In the genomic region with DNA sequence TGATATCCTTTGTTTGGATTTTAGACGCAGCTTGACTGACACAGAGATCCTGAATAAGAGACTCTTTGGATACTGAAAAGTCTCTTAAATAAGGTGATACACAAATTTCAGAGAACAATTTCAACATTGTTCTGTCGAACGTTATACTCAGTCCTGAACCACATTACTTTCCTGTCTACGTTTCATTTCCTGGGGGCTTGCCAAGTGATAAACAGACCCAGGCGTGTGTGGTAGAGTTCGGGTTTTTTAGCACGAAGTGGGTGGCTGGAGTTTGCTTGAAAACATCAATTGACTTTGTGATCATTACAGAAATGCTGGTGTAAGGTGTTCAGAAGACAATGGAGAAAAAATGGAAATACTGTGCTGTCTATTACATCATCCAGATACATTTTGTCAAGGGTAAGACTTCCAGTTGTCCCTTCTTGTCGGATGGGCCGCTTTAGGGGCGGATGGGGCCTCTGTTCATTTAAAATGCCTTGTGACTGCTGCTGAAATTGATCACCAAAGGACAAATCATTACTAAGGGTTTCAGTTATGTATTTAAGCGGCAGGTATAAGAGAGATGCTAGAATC, we compare ENCODE assay signal across 9 cellular contexts. TPM values are rescaled to one million over a fixed set of nuclear protein-coding genes. Genes with fewer than 3 reads are reported as not detected.
DNase-seq lines count a peak whose midpoint lies in the region; ATAC-seq, FAIRE-seq and TF ChIP-seq lines count a peak whose summit lies in the region.
"Had no signal": no experiment of that assay in that cellular context is flagged by ENCODE, and none has a peak within 500 bp of the region (broad histone marks: within the 10 kb centered on the region; RNA-seq: fewer than 3 reads in every experiment).

A gene with protein sequence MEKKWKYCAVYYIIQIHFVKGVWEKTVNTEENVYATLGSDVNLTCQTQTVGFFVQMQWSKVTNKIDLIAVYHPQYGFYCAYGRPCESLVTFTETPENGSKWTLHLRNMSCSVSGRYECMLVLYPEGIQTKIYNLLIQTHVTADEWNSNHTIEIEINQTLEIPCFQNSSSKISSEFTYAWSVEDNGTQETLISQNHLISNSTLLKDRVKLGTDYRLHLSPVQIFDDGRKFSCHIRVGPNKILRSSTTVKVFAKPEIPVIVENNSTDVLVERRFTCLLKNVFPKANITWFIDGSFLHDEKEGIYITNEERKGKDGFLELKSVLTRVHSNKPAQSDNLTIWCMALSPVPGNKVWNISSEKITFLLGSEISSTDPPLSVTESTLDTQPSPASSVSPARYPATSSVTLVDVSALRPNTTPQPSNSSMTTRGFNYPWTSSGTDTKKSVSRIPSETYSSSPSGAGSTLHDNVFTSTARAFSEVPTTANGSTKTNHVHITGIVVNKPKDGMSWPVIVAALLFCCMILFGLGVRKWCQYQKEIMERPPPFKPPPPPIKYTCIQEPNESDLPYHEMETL (plus strand): TSS at position 287 of the 573 bp plus-strand sequence. CDS start 52 bp downstream, at position 339.

- H3K36me3 Mint-ChIP-seq in IgD-negative memory B cell: peaks cover 3% of the 10 kb centered on the region
- peaks cover 11 to 15% of the 10 kb centered on the region in 2 donors for H3K36me3 Mint-ChIP-seq in activated T-cell treated with anti-CD3 and anti-CD28 coated beads, Interleukin-2, amount 50 U/mL, for 72 hours (ENCODE audit: insufficient read depth in 2 of 2)
- H3K36me3 Mint-ChIP-seq in neural progenitor cell: no peaks in the 10 kb centered on the region

- H2BK120ac ChIP-seq in mesendoderm (ENCODE audit: low read depth, low read length): no peak within 1 kb of the TSS

- no CpG with 5 or more reads among the region's 11 CpGs for WGBS in mesendoderm (ENCODE audit: extremely low coverage, insufficient coverage, low lambda C conversion rate)

- DNase-seq in activated T-cell treated with anti-CD3 and anti-CD28 coated beads, Interleukin-2, amount 50 U/mL, for 72 hours: peak; percentile 79 to 81
- DNase-seq in neural progenitor cell (ENCODE audit: low spot score): no peak
- DNase-seq in cerebellum (ENCODE audit: low spot score): no peak
- DNase-seq in mesendoderm: no peak
- DNase-seq in kidney: no peak
- DNase-seq in Karpas-422: no peak

- no peak within 1 kb of the TSS for H2BK15ac ChIP-seq in mesendoderm (replicated peaks; ENCODE audit: low read depth)

- H3K9ac ChIP-seq in neural progenitor cell (no peak within 1 kb of the TSS), mesendoderm (ENCODE audit: low read length) (no peak within 1 kb of the TSS), kidney (ENCODE audit: low read length in 2 of 2) (no peak within 1 kb of the TSS), Karpas-422 (ENCODE audit: low read length) (no peak within 1 kb of the TSS)

- no peak within 1 kb of the TSS for H4K5ac ChIP-seq in mesendoderm (ENCODE audit: low read length)

- H3K4me3 ChIP-seq in neural progenitor cell: no peak within 1 kb of the TSS
- no peak within 1 kb of the TSS for H3K4me3 ChIP-seq in mesendoderm (ENCODE audit: low read length)
- H3K4me3 ChIP-seq in kidney (ENCODE audit: low read length in 2 of 2): no peak within 1 kb of the TSS
- no peak within 1 kb of the TSS for H3K4me3 ChIP-seq in Karpas-422 (ENCODE audit: low read length)

- H3K4me2 ChIP-seq in neural progenitor cell (no peak within 1 kb of the TSS), mesendoderm (ENCODE audit: low read length) (no peak within 1 kb of the TSS), Karpas-422 (ENCODE audit: low read depth, low read length, poor library complexity, severe bottlenecking) (no peak within 1 kb of the TSS)

- H3K36me3 ChIP-seq in neural progenitor cell: no peaks in the 10 kb centered on the region
- H3K36me3 ChIP-seq in mesendoderm (ENCODE audit: control insufficient read depth, insufficient read depth, low read length): no peaks in the 10 kb centered on the region
- H3K36me3 ChIP-seq in kidney (ENCODE audit: control insufficient read depth in 1 of 2, insufficient read depth in 2 of 2, low read length in 2 of 2): no peaks in the 10 kb centered on the region
- H3K36me3 ChIP-seq in Karpas-422 (ENCODE audit: insufficient read depth, low read length): no peaks in the 10 kb centered on the region

- ATAC-seq in GM19455 (IDR thresholded peaks at IDR 0.05; ENCODE audit: unreplicated experiment): peak; percentile 45
- ATAC-seq in activated T-cell treated with anti-CD3 and anti-CD28 coated beads, Interleukin-2, amount 50 U/mL, for 72 hours (replicated peaks in 1 of 2): peak; percentile 80 to 82
- ATAC-seq: Panc1 had no signal

- H3K23ac ChIP-seq in mesendoderm (ENCODE audit: low read length): no peak within 1 kb of the TSS

- H3K9me3 ChIP-seq in neural progenitor cell (ENCODE audit: low read depth) (no peaks in the 10 kb centered on the region), kidney (ENCODE audit: control insufficient read depth in 1 of 2, low read length in 2 of 2) (no peaks in the 10 kb centered on the region), Karpas-422 (ENCODE audit: low read length) (no peaks in the 10 kb centered on the region)

- H2AFZ ChIP-seq in neural progenitor cell (replicated peaks) (no peak within 1 kb of the TSS), Karpas-422 (ENCODE audit: low read length) (no peak within 1 kb of the TSS)

- H2AK5ac ChIP-seq in mesendoderm (ENCODE audit: low read length): no peak within 1 kb of the TSS

- no peak within 1 kb of the TSS for H3K4ac ChIP-seq in mesendoderm (ENCODE audit: low read depth, low read length)

- no peaks in the 10 kb centered on the region for H3K27me3 ChIP-seq in neural progenitor cell
- H3K27me3 ChIP-seq in mesendoderm (ENCODE audit: insufficient read depth, low read length, poor library complexity): no peaks in the 10 kb centered on the region
- H3K27me3 ChIP-seq in Karpas-422 (ENCODE audit: low read length): no peaks in the 10 kb centered on the region

- no peak within 1 kb of the TSS for H2BK5ac ChIP-seq in mesendoderm (ENCODE audit: low read length)

- intact Hi-C loops in kidney (cut with DNase I): no loop called here

- H4K20me1 ChIP-seq in neural progenitor cell (ENCODE audit: low read depth) (no peaks in the 10 kb centered on the region), Karpas-422 (ENCODE audit: insufficient read depth, low read depth, low read length) (no peaks in the 10 kb centered on the region)

- H3K9me2 ChIP-seq in Karpas-422 (replicated peaks; ENCODE audit: insufficient read depth, low read length): no peaks in the 10 kb centered on the region

- FAIRE-seq in kidney (lab: Jason Lieb, UNC): no peak

- H3K4me1 Mint-ChIP-seq in IgD-negative memory B cell (peaks cover 31 to 62% (median 61%) of the 10 kb centered on the region in 3 donors), neural progenitor cell (peaks cover 4% of the 10 kb centered on the region)
- peaks cover 85% of the 10 kb centered on the region for H3K4me1 Mint-ChIP-seq in activated T-cell treated with anti-CD3 and anti-CD28 coated beads, Interleukin-2, amount 50 U/mL, for 72 hours (ENCODE audit: low read depth)

- no peak within 1 kb of the TSS for H3K18ac ChIP-seq in mesendoderm (ENCODE audit: low read length)

- TF ChIP-seq CTCF in neural progenitor cell (IDR thresholded peaks at IDR 0.05): no peak
- no peak for TF ChIP-seq CTCF in kidney (IDR thresholded peaks at IDR 0.05; ENCODE audit: borderline replicate concordance, extremely low read depth, insufficient read depth)

- H3K56ac ChIP-seq in mesendoderm (ENCODE audit: low read length): no peak within 1 kb of the TSS

- no peaks in the 10 kb centered on the region for H3K9me3 Mint-ChIP-seq in IgD-negative memory B cell
- H3K9me3 Mint-ChIP-seq in activated T-cell treated with anti-CD3 and anti-CD28 coated beads, Interleukin-2, amount 50 U/mL, for 72 hours: no peaks in the 10 kb centered on the region
- no peaks in the 10 kb centered on the region for H3K9me3 Mint-ChIP-seq in neural progenitor cell

- H3K79me2 ChIP-seq in neural progenitor cell (ENCODE audit: low read depth) (no peaks in the 10 kb centered on the region), mesendoderm (ENCODE audit: control insufficient read depth, insufficient read depth, low read length) (no peaks in the 10 kb centered on the region), Karpas-422 (ENCODE audit: low read length) (no peaks in the 10 kb centered on the region)

- H3K4me3 Mint-ChIP-seq in IgD-negative memory B cell (peak within 1 kb of the TSS; percentile 84 to 92 (median 90)), neural progenitor cell (no peak within 1 kb of the TSS)
- peak within 1 kb of the TSS; percentile 87 to 99 for H3K4me3 Mint-ChIP-seq in activated T-cell treated with anti-CD3 and anti-CD28 coated beads, Interleukin-2, amount 50 U/mL, for 72 hours

- H3K4me1 ChIP-seq in neural progenitor cell (no peaks in the 10 kb centered on the region), mesendoderm (ENCODE audit: control insufficient read depth, low read depth, low read length) (no peaks in the 10 kb centered on the region), kidney (ENCODE audit: control insufficient read depth in 1 of 2, insufficient read depth in 1 of 2, low read depth in 1 of 2, low read length in 2 of 2) (no peaks in the 10 kb centered on the region), Karpas-422 (ENCODE audit: low read length) (no peaks in the 10 kb centered on the region)

- H3K79me1 ChIP-seq in mesendoderm (ENCODE audit: low read length): no peaks in the 10 kb centered on the region

- H3K27me3 Mint-ChIP-seq in IgD-negative memory B cell: no peaks in the 10 kb centered on the region
- H3K27me3 Mint-ChIP-seq in activated T-cell treated with anti-CD3 and anti-CD28 coated beads, Interleukin-2, amount 50 U/mL, for 72 hours (ENCODE audit: low read depth): no peaks in the 10 kb centered on the region
- peaks cover 7% of the 10 kb centered on the region for H3K27me3 Mint-ChIP-seq in neural progenitor cell (ENCODE audit: insufficient read depth, low read depth)

- H3K27ac ChIP-seq in neural progenitor cell (no peak within 1 kb of the TSS), mesendoderm (ENCODE audit: low read depth, low read length) (no peak within 1 kb of the TSS), kidney (ENCODE audit: low read depth in 2 of 2, low read length in 2 of 2) (no peak within 1 kb of the TSS), Karpas-422 (ENCODE audit: low read length) (no peak within 1 kb of the TSS)

- H3K27ac Mint-ChIP-seq in IgD-negative memory B cell (peak within 1 kb of the TSS; percentile 72 to 96 (median 87)), neural progenitor cell (peak within 1 kb of the TSS; percentile 61)
- peak within 1 kb of the TSS; percentile 100 for H3K27ac Mint-ChIP-seq in activated T-cell treated with anti-CD3 and anti-CD28 coated beads, Interleukin-2, amount 50 U/mL, for 72 hours

- no peaks in the 10 kb centered on the region for H3F3A ChIP-seq in neural progenitor cell (ENCODE audit: low read depth)

- no peak within 1 kb of the TSS for H4K8ac ChIP-seq in mesendoderm (ENCODE audit: low read depth, low read length)

RNA-seq across cellular contexts. Expression of the gene that starts here (rescaled TPM):
- polyA plus RNA-seq in IgD-negative memory B cell (84.7 TPM), kidney (ENCODE audit: insufficient read depth, low read depth, low replicate concordance) (0.09 TPM)
- 10 to 100 TPM; 88.9 to 99.6 TPM for total RNA-seq in activated T-cell treated with anti-CD3 and anti-CD28 coated beads, Interleukin-2, amount 50 U/mL, for 72 hours
- total RNA-seq in neural progenitor cell (ENCODE audit: low replicate concordance) (not detected in 2 replicates), cerebellum (0.36 TPM), kidney (9.5 TPM)
- polyA plus RNA-seq in mesendoderm (2013, experiment 1 of 2): 0.04 TPM
- polyA plus RNA-seq in mesendoderm (2013, experiment 2 of 2): 0.04 TPM
- not detected in 2 replicates for total RNA-seq in Karpas-422 (2014; rRNA removed; shearing (Covaris generic); ENCODE audit: low replicate concordance)

Comparison
In these comparisons a context has a peak if more than half of its experiments do, and no peak if none do; other contexts are left out.
1. RNA of the gene that starts here (polyA plus RNA-seq): 84.7 TPM in IgD-negative memory B cell (single experiment); 0.09 TPM in kidney (single experiment); every median in the first group is over 10 times any median in the second.
2. DNase-seq: peak in activated T-cell treated with anti-CD3 and anti-CD28 coated beads, Interleukin-2, amount 50 U/mL, for 72 hours (2 of 2); none in neural progenitor cell (single experiment), cerebellum (single experiment), mesendoderm (single experiment), kidney (single experiment) and Karpas-422 (single experiment).
3. Peak in every context shown above with its lines, with median percentiles within 50 percentile points of each other: H3K27ac Mint-ChIP-seq.